In the genomic region with DNA sequence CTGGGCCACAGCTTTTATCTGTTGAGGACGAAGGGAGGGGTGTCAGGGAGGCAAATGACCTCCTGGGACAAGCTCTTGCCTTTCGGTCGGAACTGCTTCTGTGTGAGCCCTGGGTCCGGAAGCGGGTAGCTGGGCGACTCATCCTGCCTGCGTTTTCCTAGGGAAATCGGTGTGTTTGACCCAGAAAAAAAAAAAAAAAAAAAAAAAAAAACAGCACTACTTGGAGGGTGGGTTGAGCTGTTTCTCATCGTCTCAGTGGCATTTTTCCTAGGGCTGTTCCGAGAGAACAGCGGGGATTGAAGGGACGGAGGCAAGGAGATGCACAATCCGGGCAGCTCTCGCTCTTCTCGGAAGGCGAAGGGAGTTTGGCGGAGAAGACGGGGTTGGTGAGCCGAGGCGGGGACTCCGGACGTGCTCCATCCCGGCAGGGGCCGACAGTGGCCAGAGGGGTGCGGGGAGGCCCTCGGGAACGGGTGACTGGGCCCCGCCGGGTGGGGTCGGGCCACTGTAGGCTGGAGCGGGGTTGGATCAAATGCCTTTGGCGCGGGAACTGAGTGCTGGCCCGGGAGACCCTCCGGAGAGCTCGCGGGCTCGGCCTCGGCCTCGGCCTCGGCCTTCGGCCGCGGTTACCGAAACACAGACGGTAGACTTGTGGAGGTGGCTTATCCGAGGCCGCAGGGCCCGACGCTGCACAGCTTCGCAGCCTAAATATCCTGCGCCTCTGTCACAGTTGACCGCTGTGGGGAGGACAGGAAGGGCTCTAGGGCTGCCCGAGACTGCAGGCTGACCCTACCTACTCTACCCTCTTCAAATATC, we compare ENCODE assay signal across 12 cellular contexts. TPM values are rescaled to one million over a fixed set of nuclear protein-coding genes. Genes with fewer than 3 reads are reported as not detected.
DNase-seq lines count a peak whose midpoint lies in the region; ATAC-seq and TF ChIP-seq lines count a peak whose summit lies in the region.
"Had no signal": no experiment of that assay in that cellular context is flagged by ENCODE, and none has a peak within 500 bp of the region (broad histone marks: within the 10 kb centered on the region; RNA-seq: fewer than 3 reads in every experiment).

No MANE protein-coding gene starts in this region.

- H3K27me3 ChIP-seq in CD8-positive, alpha-beta memory T cell (ENCODE audit: insufficient read depth, low read length, poor library complexity, severe bottlenecking): peaks cover 90% of the 10 kb centered on the region
- H3K27me3 ChIP-seq in H7 (ENCODE audit: control insufficient read depth, insufficient read depth, low read length): peaks cover 98% of the 10 kb centered on the region

- ATAC-seq in HG02884 (IDR thresholded peaks at IDR 0.05; ENCODE audit: unreplicated experiment): no peak
- ATAC-seq in HG03571 (IDR thresholded peaks at IDR 0.05; ENCODE audit: unreplicated experiment): no peak
- ATAC-seq in HG02885 (IDR thresholded peaks at IDR 0.05; ENCODE audit: poor library complexity, unreplicated experiment): no peak
- ATAC-seq: PC-3; stimulated activated effector memory CD8-positive, alpha-beta T cell treated with anti-CD3 and anti-CD28 coated beads, Interleukin-12 subunit alpha, Interleukin-12 subunit beta, amount 100 ng/mL, for 72 hours had no signal

- peak overlapping the region in 3 of 8 donors; percentile 61 to 77 (median 71) for H3K27ac Mint-ChIP-seq in CD8-positive, alpha-beta memory T cell
- no peak overlapping the region for H3K27ac Mint-ChIP-seq in dendritic cell treated with granulocyte-macrophage colony-stimulating factor and Interleukin-4, amounts not matched to agents 40 ng/mL and 50 ng/mL, for 4 days
- no peak overlapping the region for H3K27ac Mint-ChIP-seq in nephron progenitor cell
- H3K27ac Mint-ChIP-seq: stimulated activated effector memory CD8-positive, alpha-beta T cell treated with anti-CD3 and anti-CD28 coated beads, Interleukin-12 subunit alpha, Interleukin-12 subunit beta, amount 100 ng/mL, for 72 hours had no signal

- peak overlapping the region in 4 of 7 donors; percentile 45 to 67 (median 58) for H3K4me3 Mint-ChIP-seq in CD8-positive, alpha-beta memory T cell
- H3K4me3 Mint-ChIP-seq in dendritic cell treated with granulocyte-macrophage colony-stimulating factor and Interleukin-4, amounts not matched to agents 40 ng/mL and 50 ng/mL, for 4 days: peak overlapping the region; percentile 14
- peak overlapping the region; percentile 46 for H3K4me3 Mint-ChIP-seq in nephron progenitor cell
- H3K4me3 Mint-ChIP-seq: stimulated activated effector memory CD8-positive, alpha-beta T cell treated with anti-CD3 and anti-CD28 coated beads, Interleukin-12 subunit alpha, Interleukin-12 subunit beta, amount 100 ng/mL, for 72 hours had no signal

- no peak for DNase-seq in CD8-positive, alpha-beta memory T cell
- peak; percentile 84 for DNase-seq in H7
- DNase-seq in nephron progenitor cell: peak; percentile 38
- DNase-seq: occipital lobe, PC-3, T1000 had no signal

- peaks cover 4 to 50% (median 46%) of the 10 kb centered on the region in 5 donors for H3K9me3 Mint-ChIP-seq in CD8-positive, alpha-beta memory T cell
- H3K9me3 Mint-ChIP-seq in dendritic cell treated with granulocyte-macrophage colony-stimulating factor and Interleukin-4, amounts not matched to agents 40 ng/mL and 50 ng/mL, for 4 days: no peaks in the 10 kb centered on the region
- peaks cover 3% of the 10 kb centered on the region for H3K9me3 Mint-ChIP-seq in nephron progenitor cell
- H3K9me3 Mint-ChIP-seq: stimulated activated effector memory CD8-positive, alpha-beta T cell treated with anti-CD3 and anti-CD28 coated beads, Interleukin-12 subunit alpha, Interleukin-12 subunit beta, amount 100 ng/mL, for 72 hours had no signal

- CTCF ChIA-PET in CD8-positive, alpha-beta memory T cell (lab: Charles Lee): no interaction called here

- H3K4me1 ChIP-seq in CD8-positive, alpha-beta memory T cell (ENCODE audit: insufficient read depth, low read length): peaks cover 6% of the 10 kb centered on the region

- peaks cover 36 to 41% (median 37%) of the 10 kb centered on the region in 3 donors for H3K4me1 Mint-ChIP-seq in CD8-positive, alpha-beta memory T cell
- H3K4me1 Mint-ChIP-seq in dendritic cell treated with granulocyte-macrophage colony-stimulating factor and Interleukin-4, amounts not matched to agents 40 ng/mL and 50 ng/mL, for 4 days (ENCODE audit: low read depth): peaks cover 57% of the 10 kb centered on the region
- H3K4me1 Mint-ChIP-seq in nephron progenitor cell: peaks cover 27% of the 10 kb centered on the region

- intact Hi-C loops in dendritic cell treated with granulocyte-macrophage colony-stimulating factor and Interleukin-4, amounts not matched to agents 40 ng/mL and 50 ng/mL, for 4 days (cut with micrococcal nuclease): loop anchor here (1.0 to 10.0 kb wide), 3 partner anchors 125 to 446 kb away; no protein-coding TSS in a partner anchor

- H3K9me3 ChIP-seq in CD8-positive, alpha-beta memory T cell (ENCODE audit: low read length): no peaks in the 10 kb centered on the region

- H3K27me3 Mint-ChIP-seq in CD8-positive, alpha-beta memory T cell: peaks cover 87 to 88% of the 10 kb centered on the region in 2 donors
- peaks cover 92% of the 10 kb centered on the region for H3K27me3 Mint-ChIP-seq in dendritic cell treated with granulocyte-macrophage colony-stimulating factor and Interleukin-4, amounts not matched to agents 40 ng/mL and 50 ng/mL, for 4 days
- H3K27me3 Mint-ChIP-seq in nephron progenitor cell (ENCODE audit: low read depth, poor library complexity): peaks cover 100% of the 10 kb centered on the region

- peaks cover 0 to 4% (median 1%) of the 10 kb centered on the region in 3 donors for H3K36me3 Mint-ChIP-seq in CD8-positive, alpha-beta memory T cell
- no peaks in the 10 kb centered on the region for H3K36me3 Mint-ChIP-seq in dendritic cell treated with granulocyte-macrophage colony-stimulating factor and Interleukin-4, amounts not matched to agents 40 ng/mL and 50 ng/mL, for 4 days (ENCODE audit: low read depth)
- H3K36me3 Mint-ChIP-seq in nephron progenitor cell (ENCODE audit: low read depth): no peaks in the 10 kb centered on the region

- H3K36me3 ChIP-seq in CD8-positive, alpha-beta memory T cell (ENCODE audit: insufficient read depth, low read length): no peaks in the 10 kb centered on the region
- H3K36me3 ChIP-seq in H7 (replicated peaks; ENCODE audit: control insufficient read depth, insufficient read depth, low read length): no peaks in the 10 kb centered on the region
- H3K36me3 ChIP-seq: cardiac muscle cell had no signal

- no peak overlapping the region for H3K27ac ChIP-seq in CD8-positive, alpha-beta memory T cell (ENCODE audit: low read depth, low read length)
- H3K27ac ChIP-seq: cardiac muscle cell had no signal

- TF ChIP-seq CTCF in nephron progenitor cell (IDR thresholded peaks at IDR 0.05): no peak

- no peak overlapping the region for H3K4me3 ChIP-seq in CD8-positive, alpha-beta memory T cell (ENCODE audit: low read length)
- peak overlapping the region; percentile 21 for H3K4me3 ChIP-seq in H7 (ENCODE audit: insufficient read depth, low read depth, low read length)

- POLR2A ChIA-PET in CD8-positive, alpha-beta memory T cell (lab: Charles Lee): no interaction called here

RNA-seq across cellular contexts. Expression of gene BARHL2, which starts 2.4 kb away (rescaled TPM):
- total RNA-seq in CD8-positive, alpha-beta memory T cell: not detected
- polyA plus RNA-seq in CD8-positive, alpha-beta memory T cell: not detected
- not detected in 2 replicates for total RNA-seq in H7 (2014; rRNA removed; shearing (Covaris generic))
- total RNA-seq: cardiac muscle cell, occipital lobe, PC-3 had no signal
- polyA plus RNA-seq: cardiac muscle cell had no signal

Comparison
In these comparisons a context has a peak if more than half of its experiments do, and no peak if none do; other contexts are left out.
1. DNase-seq: peak in H7 (single experiment) and nephron progenitor cell (single experiment); none in CD8-positive, alpha-beta memory T cell (0 of 5).
2. Peak in every context shown above with its lines, with median percentiles within 50 percentile points of each other: H3K4me3 Mint-ChIP-seq.